In genomic region chr2:176763111-176763510, GRCh38 we compare ENCODE assay signal across 21 cellular contexts.
"Had no signal": no experiment of that assay in that cellular context is flagged by ENCODE, and none has a peak within 500 bp of the region (broad histone marks: within the 10 kb centered on the region; RNA-seq: fewer than 3 reads in every experiment).

No MANE protein-coding gene starts in this region.

- H3K79me2 ChIP-seq: parathyroid adenoma had no signal

- DNase-seq: activated CD4-positive, alpha-beta T cell treated with anti-CD3 and anti-CD28 coated beads, Interleukin-2, amount 50 U/mL, for 1 hour; activated CD8-positive, alpha-beta memory T cell treated with anti-CD3 and anti-CD28 coated beads, Interleukin-2, amount 50 U/mL, for 48 hours; activated gamma-delta T cell treated with Interleukin-2 at 50 U/mL for 16 hours; activated T-cell treated with anti-CD3 and anti-CD28 coated beads, Interleukin-2, amount 50 U/mL, for 48 hours; adrenal gland; dermis blood vessel endothelial cell; effector memory CD8-positive, alpha-beta T cell; esophagus squamous epithelium; left cardiac atrium; mesenchymal stem cell; natural killer cell; right lobe of liver; stimulated activated CD4-positive, alpha-beta T cell treated with anti-CD3 and anti-CD28 coated beads, Interleukin-4, amount 100 ng/mL, for 1 hour; stomach; T-helper 9 cell; testis had no signal

- H3K27ac Mint-ChIP-seq: activated naive CD4-positive, alpha-beta T cell treated with anti-CD3 and anti-CD28 coated beads, Interleukin-2, amount 50 U/mL, for 72 hours; effector memory CD8-positive, alpha-beta T cell; natural killer cell; type B pancreatic cell had no signal

- H3K4me3 Mint-ChIP-seq: effector memory CD8-positive, alpha-beta T cell; natural killer cell; type B pancreatic cell had no signal

- H2AFZ ChIP-seq: parathyroid adenoma had no signal

- H3K36me3 ChIP-seq: adrenal gland, esophagus squamous epithelium, right lobe of liver, stomach had no signal

- H3K27ac ChIP-seq: adrenal gland, esophagus squamous epithelium, parathyroid adenoma, right lobe of liver, stomach, testis had no signal

- H3K4me1 ChIP-seq: adrenal gland, esophagus squamous epithelium, parathyroid adenoma, right lobe of liver, testis had no signal

- H3K4me2 ChIP-seq: smooth muscle cell had no signal

- H3K4me1 Mint-ChIP-seq: natural killer cell had no signal

- H3K9ac ChIP-seq: parathyroid adenoma had no signal

- H3K36me3 Mint-ChIP-seq: activated naive CD4-positive, alpha-beta T cell treated with anti-CD3 and anti-CD28 coated beads, Interleukin-2, amount 50 U/mL, for 72 hours; natural killer cell; type B pancreatic cell had no signal

- ATAC-seq: activated CD4-positive, CD25-positive, alpha-beta regulatory T cell treated with anti-CD3 and anti-CD28 coated beads, Interleukin-2, amount 50 U/mL, for 24 hours; activated naive CD4-positive, alpha-beta T cell treated with anti-CD3 and anti-CD28 coated beads, Interleukin-2, amount 50 U/mL, for 72 hours; effector memory CD8-positive, alpha-beta T cell; natural killer cell; right lobe of liver had no signal

- H3K27me3 ChIP-seq: adrenal gland, esophagus squamous epithelium, right lobe of liver, testis had no signal

- H3K9me3 ChIP-seq: adrenal gland, esophagus squamous epithelium, right lobe of liver, stomach, testis had no signal

- H3K4me3 ChIP-seq: adrenal gland, esophagus squamous epithelium, right lobe of liver, smooth muscle cell, stomach, testis had no signal

- H3K9me3 Mint-ChIP-seq: activated naive CD4-positive, alpha-beta T cell treated with anti-CD3 and anti-CD28 coated beads, Interleukin-2, amount 50 U/mL, for 72 hours; effector memory CD8-positive, alpha-beta T cell; natural killer cell; type B pancreatic cell had no signal
